Comparison of ENCODE assay signal across 26 cellular contexts in genomic region chr7:35992436-35992835, GRCh38.
"Had no signal": no experiment of that assay in that cellular context is flagged by ENCODE, and none has a peak within 500 bp of the region (broad histone marks: within the 10 kb centered on the region; RNA-seq: fewer than 3 reads in every experiment).

No MANE protein-coding gene starts in this region.

- H3K4me1 ChIP-seq: transverse colon had no signal

- H3K27me3 Mint-ChIP-seq: activated CD4-positive, alpha-beta memory T cell treated with anti-CD3 and anti-CD28 coated beads for 36 hours; dendritic cell treated with granulocyte-macrophage colony-stimulating factor and Interleukin-4, amounts not matched to agents 40 ng/mL and 50 ng/mL, for 4 days; T-helper 17 cell had no signal

- H3K9me3 ChIP-seq: neutrophil, pancreas, psoas muscle, right lobe of liver, stomach, transverse colon had no signal

- H3K27me3 ChIP-seq: cardiac muscle cell, neutrophil, pancreas, right lobe of liver, stomach, transverse colon had no signal

- H3K9me3 Mint-ChIP-seq: activated CD4-positive, alpha-beta memory T cell treated with anti-CD3 and anti-CD28 coated beads for 36 hours; activated naive CD4-positive, alpha-beta T cell treated with anti-CD3 and anti-CD28 coated beads for 36 hours; activated naive CD8-positive, alpha-beta T cell treated with anti-CD3 and anti-CD28 coated beads, Interleukin-2, amount 10 ng/mL, durations not matched to agents 7 days and 5 days; activated T-cell treated with anti-CD3 and anti-CD28 coated beads, Interleukin-2, amount 50 U/mL, for 72 hours; dendritic cell treated with granulocyte-macrophage colony-stimulating factor and Interleukin-4, amounts not matched to agents 40 ng/mL and 50 ng/mL, for 4 days; memory B cell; natural killer cell treated with Interleukin-12 subunit alpha and Interleukin-12 subunit beta and Interleukin-15 and Interleukin-18, amount 100 ng/mL, for 72 hours; stimulated activated effector memory CD8-positive, alpha-beta T cell treated with anti-CD3 and anti-CD28 coated beads, Interleukin-12 subunit alpha, Interleukin-12 subunit beta, amount 100 ng/mL, for 72 hours had no signal

- ATAC-seq: activated T-cell treated with anti-CD3 and anti-CD28 coated beads, Interleukin-2, amount 50 U/mL, for 72 hours; esophagus mucosa; natural killer cell treated with Interleukin-12 subunit alpha and Interleukin-12 subunit beta and Interleukin-15 and Interleukin-18, amount 100 ng/mL, for 72 hours; pancreas; psoas muscle; stimulated activated effector memory CD8-positive, alpha-beta T cell treated with anti-CD3 and anti-CD28 coated beads, Interleukin-12 subunit alpha, Interleukin-12 subunit beta, amount 100 ng/mL, for 72 hours; T-helper 17 cell had no signal

- DNase-seq: activated CD4-positive, alpha-beta memory T cell treated with anti-CD3 and anti-CD28 coated beads for 36 hours; activated CD4-positive, alpha-beta T cell treated with anti-CD3 and anti-CD28 coated beads for 48 hours; activated effector memory CD4-positive, alpha-beta T cell treated with Interleukin-2 at 50 U/mL for 16 hours; activated naive CD4-positive, alpha-beta T cell treated with anti-CD3 and anti-CD28 coated beads for 36 hours; activated naive CD8-positive, alpha-beta T cell treated with anti-CD3 and anti-CD28 coated beads, Interleukin-2, amount 10 ng/mL, durations not matched to agents 7 days and 5 days; activated T-cell treated with anti-CD3 and anti-CD28 coated beads, Interleukin-2, amount 50 U/mL, for 72 hours; amniotic stem cell; effector CD4-positive, alpha-beta T cell; glutamatergic neuron; hippocampal formation; pancreas; psoas muscle; right lobe of liver; stimulated activated CD4-positive, alpha-beta T cell treated with anti-CD3 and anti-CD28 coated beads, Interleukin-2, amount 100 ng/mL, for 24 hours; stomach; SW 1271; T-helper 17 cell; transverse colon had no signal

- H3K4me3 ChIP-seq: cardiac muscle cell, pancreas, psoas muscle, right lobe of liver, skin epidermis, stomach, transverse colon had no signal

- H3K27ac ChIP-seq: cardiac muscle cell, neutrophil, pancreas, psoas muscle, right lobe of liver, skin epidermis, stomach, transverse colon had no signal

- H3K36me3 ChIP-seq: cardiac muscle cell, neutrophil, pancreas, right lobe of liver, stomach, transverse colon had no signal

- H3K27ac Mint-ChIP-seq: activated CD4-positive, alpha-beta memory T cell treated with anti-CD3 and anti-CD28 coated beads for 36 hours; activated naive CD4-positive, alpha-beta T cell treated with anti-CD3 and anti-CD28 coated beads for 36 hours; activated naive CD8-positive, alpha-beta T cell treated with anti-CD3 and anti-CD28 coated beads, Interleukin-2, amount 10 ng/mL, durations not matched to agents 7 days and 5 days; activated T-cell treated with anti-CD3 and anti-CD28 coated beads, Interleukin-2, amount 50 U/mL, for 72 hours; dendritic cell treated with granulocyte-macrophage colony-stimulating factor and Interleukin-4, amounts not matched to agents 40 ng/mL and 50 ng/mL, for 4 days; memory B cell; natural killer cell treated with Interleukin-12 subunit alpha and Interleukin-12 subunit beta and Interleukin-15 and Interleukin-18, amount 100 ng/mL, for 72 hours; stimulated activated effector memory CD8-positive, alpha-beta T cell treated with anti-CD3 and anti-CD28 coated beads, Interleukin-12 subunit alpha, Interleukin-12 subunit beta, amount 100 ng/mL, for 72 hours; T-helper 17 cell had no signal

- H3K4me1 Mint-ChIP-seq: activated naive CD8-positive, alpha-beta T cell treated with anti-CD3 and anti-CD28 coated beads, Interleukin-2, amount 10 ng/mL, durations not matched to agents 7 days and 5 days; memory B cell had no signal

- H3K4me3 Mint-ChIP-seq: activated CD4-positive, alpha-beta memory T cell treated with anti-CD3 and anti-CD28 coated beads for 36 hours; activated naive CD4-positive, alpha-beta T cell treated with anti-CD3 and anti-CD28 coated beads for 36 hours; activated naive CD8-positive, alpha-beta T cell treated with anti-CD3 and anti-CD28 coated beads, Interleukin-2, amount 10 ng/mL, durations not matched to agents 7 days and 5 days; activated T-cell treated with anti-CD3 and anti-CD28 coated beads, Interleukin-2, amount 50 U/mL, for 72 hours; dendritic cell treated with granulocyte-macrophage colony-stimulating factor and Interleukin-4, amounts not matched to agents 40 ng/mL and 50 ng/mL, for 4 days; memory B cell; natural killer cell treated with Interleukin-12 subunit alpha and Interleukin-12 subunit beta and Interleukin-15 and Interleukin-18, amount 100 ng/mL, for 72 hours; stimulated activated effector memory CD8-positive, alpha-beta T cell treated with anti-CD3 and anti-CD28 coated beads, Interleukin-12 subunit alpha, Interleukin-12 subunit beta, amount 100 ng/mL, for 72 hours; T-helper 17 cell had no signal
